In the genomic region with DNA sequence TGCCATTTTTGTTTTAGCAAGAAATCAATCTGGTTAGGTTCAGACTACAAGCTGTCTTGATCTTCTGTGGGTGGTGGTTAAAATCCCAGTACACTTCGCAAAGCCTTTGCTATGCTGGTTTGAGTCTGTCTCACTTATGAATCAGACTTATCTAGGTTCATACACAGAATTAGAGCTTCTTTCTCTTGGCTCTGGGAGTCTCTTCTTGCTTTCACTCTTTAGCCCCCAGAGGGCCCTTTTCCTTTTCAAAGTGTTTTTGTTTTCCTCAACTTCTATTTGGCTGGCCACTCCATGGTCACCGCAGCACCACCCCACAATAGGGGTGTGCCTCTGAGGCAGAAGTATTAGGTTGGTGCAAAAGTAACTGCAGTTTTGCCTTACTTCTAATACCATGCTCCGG, we compare ENCODE assay signal across 19 cellular contexts. TPM values are rescaled to one million over a fixed set of nuclear protein-coding genes. Genes with fewer than 3 reads are reported as not detected.
DNase-seq lines count a peak whose midpoint lies in the region; ATAC-seq, FAIRE-seq and TF ChIP-seq lines count a peak whose summit lies in the region.
"Had no signal": no experiment of that assay in that cellular context is flagged by ENCODE, and none has a peak within 500 bp of the region (broad histone marks: within the 10 kb centered on the region; RNA-seq: fewer than 3 reads in every experiment).

No MANE protein-coding gene starts in this region.

- no peaks in the 10 kb centered on the region for H4K20me1 ChIP-seq in GM23248 (ENCODE audit: insufficient read depth)

- no peak for TF ChIP-seq CTCF in testis (IDR thresholded peaks at IDR 0.05)

- H3F3A ChIP-seq in GM23248 (ENCODE audit: insufficient read depth) = peaks cover 21% of the 10 kb centered on the region

- 63 to 65% methylated on average over 3 of the region's 3 CpGs for WGBS in GM23248 (ENCODE audit: low coverage in 1 of 2, low lambda C conversion rate in 2 of 2, missing lambda C conversion rate in 2 of 2), 2 experiments
- 85 to 93% methylated on average over 3 of the region's 3 CpGs for WGBS in testis, 2 donors

- H3K27me3 ChIP-seq in GM23248 (replicated peaks; ENCODE audit: insufficient read depth) = no peaks in the 10 kb centered on the region
- H3K27me3 ChIP-seq in adipocyte (replicated peaks; ENCODE audit: control insufficient read depth, insufficient read depth, low read length) = no peaks in the 10 kb centered on the region
- H3K27me3 ChIP-seq in testis = no peaks in the 10 kb centered on the region
- H3K27me3 ChIP-seq: MG63 had no signal

- no peak overlapping the region for H2AFZ ChIP-seq in GM23248

- H3K9me3 ChIP-seq in GM23248 (ENCODE audit: low read depth) (peaks cover 3% of the 10 kb centered on the region), adipocyte (ENCODE audit: control insufficient read depth, low read length) (peaks cover 4% of the 10 kb centered on the region), testis (no peaks in the 10 kb centered on the region)
- H3K9me3 ChIP-seq: MG63 had no signal

- peaks cover 14% of the 10 kb centered on the region for H3K4me1 ChIP-seq in GM23248 (ENCODE audit: insufficient read depth)
- H3K4me1 ChIP-seq in adipocyte (ENCODE audit: control insufficient read depth, insufficient read depth, low read length) = peaks cover 27% of the 10 kb centered on the region
- H3K4me1 ChIP-seq in testis = no peaks in the 10 kb centered on the region

- no peak overlapping the region for H3K4me2 ChIP-seq in GM23248 (ENCODE audit: unreplicated experiment)
- H3K4me2 ChIP-seq: KMS-11 had no signal

- no peak for TF ChIP-seq POLR2A in testis (IDR thresholded peaks at IDR 0.05)

- H3K9me2 ChIP-seq in GM23248 (ENCODE audit: insufficient read depth) = no peaks in the 10 kb centered on the region

- H3K4me3 ChIP-seq in GM23248 (no peak overlapping the region), adipocyte (ENCODE audit: low read length) (no peak overlapping the region), testis (no peak overlapping the region)
- H3K4me3 ChIP-seq: MG63 had no signal

- in situ Hi-C loops in GM23248 (cut with MboI) = no loop called here

- no peaks in the 10 kb centered on the region for H3K79me2 ChIP-seq in GM23248 (ENCODE audit: insufficient read depth)

- H3K36me3 ChIP-seq in GM23248 (ENCODE audit: low read depth) (peaks cover 24% of the 10 kb centered on the region), adipocyte (ENCODE audit: control insufficient read depth, insufficient read depth, low read length, severe bottlenecking) (peaks cover 45% of the 10 kb centered on the region), testis (ENCODE audit: low read depth, missing control alignments) (no peaks in the 10 kb centered on the region)
- H3K36me3 ChIP-seq: MG63 had no signal

- FAIRE-seq in RCC 7860 (lab: Jason Lieb, UNC) = no peak
- FAIRE-seq: A204.1 had no signal

- intact Hi-C loops in sciatic nerve (cut with DNase I) = no loop called here
- intact Hi-C loops in testis (cut with DNase I; ENCODE audit: low total_unique reads) = no loop called here

- ATAC-seq in sciatic nerve (peak; percentile 89), GM19455 (IDR thresholded peaks at IDR 0.05; ENCODE audit: unreplicated experiment) (no peak), GM19452 (IDR thresholded peaks at IDR 0.05; ENCODE audit: unreplicated experiment) (no peak)
- ATAC-seq: Panc1 had no signal

- DNase-seq in GM23248 (peak; percentile 41), adipocyte (ENCODE audit: low read depth) (peak; percentile 19), fibroblast of peridontal ligament (ENCODE audit: extremely low read depth) (peak; percentile 53), sciatic nerve (ENCODE audit: low spot score) (no peak), RCC 7860 (ENCODE audit: low spot score) (no peak), testis (no peak)
- DNase-seq: HFFc6, MG63, NCI-H1105 treated with DMSO at 0.1 percent for 48 hours, NCI-H187 treated with DMSO at 0.1 percent for 48 hours, NCI-H774, SHP77 treated with DMSO at 0.1 percent for 48 hours had no signal

- no peak overlapping the region for H3K9ac ChIP-seq in GM23248
- no peak overlapping the region for H3K9ac ChIP-seq in adipocyte (ENCODE audit: low read length)
- H3K9ac ChIP-seq: KMS-11 had no signal

- 0 out of 2 replicates have a peak overlapping the region, but pooled peaks have one; percentile 15 for H3K27ac ChIP-seq in GM23248
- no peak overlapping the region for H3K27ac ChIP-seq in testis
- H3K27ac ChIP-seq: C4-2B, KMS-11 had no signal

RNA-seq across cellular contexts. Expression of a gene that starts 21.3 kb away (rescaled TPM):
- total RNA-seq in GM23248 (2014; rRNA removed; shearing (Covaris generic)) = 91.7 and 116 TPM in 2 replicates
- polyA plus RNA-seq in GM23248 (2016; fragmentation: Nextera tagmentation; extraction: Ambion mirVana) (134 and 138 TPM in 2 replicates), testis (ENCODE audit: insufficient read depth, low read depth, low replicate concordance) (57.2 TPM)
- total RNA-seq in sciatic nerve (43.5 TPM), testis (10 to 100 TPM; 52.3 to 53.3 TPM)

RNA-seq across cellular contexts. Expression of a gene that starts 35.2 kb away (rescaled TPM):
- not detected in 2 replicates for total RNA-seq in GM23248 (2014; rRNA removed; shearing (Covaris generic))
- polyA plus RNA-seq in GM23248 (2016; fragmentation: Nextera tagmentation; extraction: Ambion mirVana) (not detected in 2 replicates), testis (ENCODE audit: insufficient read depth, low read depth, low replicate concordance) (35.3 TPM)
- total RNA-seq in sciatic nerve (not detected), testis (10 to 100 TPM; 13.0 to 30.6 TPM)
- total RNA-seq: HFFc6, NCI-H460 had no signal

Comparison
In these comparisons a context has a peak if more than half of its experiments do, and no peak if none do; other contexts are left out.
1. DNase-seq: peak in GM23248 (single experiment), adipocyte (single experiment) and fibroblast of peridontal ligament (single experiment); none in sciatic nerve (single experiment), RCC 7860 (single experiment) and testis (single experiment).
2. RNA of a gene that starts 35.2 kb away (total RNA-seq): 13.0 to 30.6 TPM in testis; not detected in GM23248 and not detected in sciatic nerve (single experiment); every median in the first group is over 10 times any median in the second.